ENCODE assay signal across 36 cellular contexts in the genomic region with DNA sequence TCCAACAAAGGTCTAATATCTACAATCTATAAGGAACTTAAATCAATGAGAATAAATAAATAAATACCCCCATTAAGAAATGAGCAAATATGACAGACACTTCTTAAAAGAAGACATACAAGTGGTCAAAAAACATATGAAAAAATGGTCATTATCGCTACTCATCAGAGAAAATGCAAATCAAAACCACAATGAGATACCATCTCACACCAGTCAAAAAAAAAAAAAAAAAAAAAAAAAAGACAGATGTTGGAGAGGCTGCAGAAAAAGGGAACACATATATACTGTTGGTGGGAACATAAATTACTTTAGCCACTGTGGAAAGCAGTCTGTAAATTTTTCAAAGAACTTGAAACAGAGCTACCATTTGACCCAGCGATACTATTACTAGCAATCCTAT. TPM values are rescaled to one million over a fixed set of nuclear protein-coding genes. Genes with fewer than 3 reads are reported as not detected.
"Had no signal": no experiment of that assay in that cellular context is flagged by ENCODE, and none has a peak within 500 bp of the region (broad histone marks: within the 10 kb centered on the region; RNA-seq: fewer than 3 reads in every experiment).

No MANE protein-coding gene starts in this region.

- DNase-seq: activated CD4-positive, alpha-beta memory T cell treated with anti-CD3 and anti-CD28 coated beads for 36 hours; activated CD4-positive, alpha-beta T cell treated with anti-CD3 and anti-CD28 coated beads for 36 hours; activated CD4-positive, alpha-beta T cell treated with anti-CD3 and anti-CD28 coated beads, Interleukin-2, amount 10 ng/mL, durations not matched to agents 24 days and 14 days; activated CD4-positive, CD25-positive, alpha-beta regulatory T cell; activated CD4-positive, CD25-positive, alpha-beta regulatory T cell treated with anti-CD3 and anti-CD28 coated beads, Interleukin-2, amount 50 U/mL, for 72 hours; activated CD8-positive, alpha-beta memory T cell treated with anti-CD3 and anti-CD28 coated beads, Interleukin-2, amount 10 ng/mL, durations not matched to agents 7 days and 5 days; activated CD8-positive, alpha-beta memory T cell treated with anti-CD3 and anti-CD28 coated beads, Interleukin-2, amount 50 U/mL, for 4 hours; activated CD8-positive, alpha-beta T cell treated with anti-CD3 and anti-CD28 coated beads, Interleukin-2, amount 10 ng/mL, durations not matched to agents 7 days and 5 days; activated gamma-delta T cell; activated naive CD4-positive, alpha-beta T cell; activated naive CD4-positive, alpha-beta T cell treated with anti-CD3 and anti-CD28 coated beads, Interleukin-2, amount 10 ng/mL, durations not matched to agents 7 days and 5 days; activated naive CD8-positive, alpha-beta T cell treated with anti-CD3 and anti-CD28 coated beads, Interleukin-2, amount 10 ng/mL, durations not matched to agents 7 days and 5 days; activated T-cell treated with anti-CD3 and anti-CD28 coated beads, Interleukin-2, amount 50 U/mL, for 1 hour; activated T-cell treated with anti-CD3 and anti-CD28 coated beads, Interleukin-2, amount 50 U/mL, for 72 hours; brain microvascular endothelial cell; dorsolateral prefrontal cortex; effector CD4-positive, alpha-beta T cell; effector memory CD8-positive, alpha-beta T cell; erythroblast; foreskin keratinocyte; gastrocnemius medialis; glutamatergic neuron; heart left ventricle; hypothalamus; T1000 had no signal

- H3K4me1 Mint-ChIP-seq: activated CD4-positive, alpha-beta T cell treated with anti-CD3 and anti-CD28 coated beads for 36 hours; activated naive CD4-positive, alpha-beta T cell treated with anti-CD3 and anti-CD28 coated beads, Interleukin-2, amount 10 ng/mL, durations not matched to agents 7 days and 5 days had no signal

- H3K4me3 ChIP-seq: coronary artery, dorsolateral prefrontal cortex, esophagus muscularis mucosa, gastrocnemius medialis, heart left ventricle had no signal

- H3K36me3 ChIP-seq: brain microvascular endothelial cell, esophagus muscularis mucosa, gastrocnemius medialis, heart left ventricle had no signal

- ATAC-seq: activated CD4-positive, alpha-beta T cell treated with anti-CD3 and anti-CD28 coated beads for 36 hours; activated CD8-positive, alpha-beta memory T cell treated with anti-CD3 and anti-CD28 coated beads, Interleukin-2, amount 10 ng/mL, durations not matched to agents 7 days and 5 days; activated CD8-positive, alpha-beta T cell treated with anti-CD3 and anti-CD28 coated beads, Interleukin-2, amount 10 ng/mL, durations not matched to agents 7 days and 5 days; activated naive CD4-positive, alpha-beta T cell treated with anti-CD3 and anti-CD28 coated beads, Interleukin-2, amount 50 U/mL, for 72 hours; activated T-cell treated with anti-CD3 and anti-CD28 coated beads, Interleukin-2, amount 50 U/mL, for 72 hours; effector memory CD8-positive, alpha-beta T cell; foreskin keratinocyte; gastrocnemius medialis; heart left ventricle had no signal

- H3K9me3 ChIP-seq: esophagus muscularis mucosa, gastrocnemius medialis, heart left ventricle had no signal

- H3K9me3 Mint-ChIP-seq: activated CD4-positive, alpha-beta memory T cell treated with anti-CD3 and anti-CD28 coated beads for 36 hours; activated CD4-positive, alpha-beta T cell treated with anti-CD3 and anti-CD28 coated beads, Interleukin-2, amount 10 ng/mL, durations not matched to agents 24 days and 14 days; activated naive CD4-positive, alpha-beta T cell treated with anti-CD3 and anti-CD28 coated beads, Interleukin-2, amount 10 ng/mL, durations not matched to agents 7 days and 5 days; activated T-cell treated with anti-CD3 and anti-CD28 coated beads, Interleukin-2, amount 50 U/mL, for 72 hours; central memory CD8-positive, alpha-beta T cell; effector memory CD8-positive, alpha-beta T cell; T-helper 2 cell treated with Interferon-gamma antibody and Interleukin-4, amounts not matched to agents 5 μg/mL and 100 μg/mL, for 36 hours had no signal

- H3K36me3 Mint-ChIP-seq: activated CD4-positive, alpha-beta memory T cell treated with anti-CD3 and anti-CD28 coated beads for 36 hours; activated CD8-positive, alpha-beta memory T cell treated with anti-CD3 and anti-CD28 coated beads, Interleukin-2, amount 10 ng/mL, durations not matched to agents 7 days and 5 days; activated naive CD4-positive, alpha-beta T cell treated with anti-CD3 and anti-CD28 coated beads, Interleukin-2, amount 10 ng/mL, durations not matched to agents 7 days and 5 days; activated naive CD4-positive, alpha-beta T cell treated with anti-CD3 and anti-CD28 coated beads, Interleukin-2, amount 50 U/mL, for 72 hours; activated naive CD8-positive, alpha-beta T cell treated with anti-CD3 and anti-CD28 coated beads, Interleukin-2, amount 10 ng/mL, durations not matched to agents 7 days and 5 days had no signal

- H3K27me3 ChIP-seq: brain microvascular endothelial cell, dorsolateral prefrontal cortex, esophagus muscularis mucosa, foreskin keratinocyte, gastrocnemius medialis, heart left ventricle had no signal

- H3K27ac ChIP-seq: brain microvascular endothelial cell, coronary artery, dorsolateral prefrontal cortex, esophagus muscularis mucosa, foreskin keratinocyte, gastrocnemius medialis, heart left ventricle had no signal

- H3K27ac Mint-ChIP-seq: activated CD4-positive, alpha-beta memory T cell treated with anti-CD3 and anti-CD28 coated beads for 36 hours; activated CD4-positive, alpha-beta T cell treated with anti-CD3 and anti-CD28 coated beads for 36 hours; activated CD4-positive, alpha-beta T cell treated with anti-CD3 and anti-CD28 coated beads, Interleukin-2, amount 10 ng/mL, durations not matched to agents 24 days and 14 days; activated CD8-positive, alpha-beta memory T cell treated with anti-CD3 and anti-CD28 coated beads, Interleukin-2, amount 10 ng/mL, durations not matched to agents 7 days and 5 days; activated CD8-positive, alpha-beta T cell treated with anti-CD3 and anti-CD28 coated beads, Interleukin-2, amount 10 ng/mL, durations not matched to agents 7 days and 5 days; activated naive CD4-positive, alpha-beta T cell treated with anti-CD3 and anti-CD28 coated beads, Interleukin-2, amount 10 ng/mL, durations not matched to agents 7 days and 5 days; activated naive CD4-positive, alpha-beta T cell treated with anti-CD3 and anti-CD28 coated beads, Interleukin-2, amount 50 U/mL, for 72 hours; activated naive CD8-positive, alpha-beta T cell treated with anti-CD3 and anti-CD28 coated beads, Interleukin-2, amount 10 ng/mL, durations not matched to agents 7 days and 5 days; activated T-cell treated with anti-CD3 and anti-CD28 coated beads, Interleukin-2, amount 50 U/mL, for 72 hours; dendritic cell treated with granulocyte-macrophage colony-stimulating factor and Interleukin-4, amounts not matched to agents 40 ng/mL and 50 ng/mL, for 4 days; effector memory CD8-positive, alpha-beta T cell; T-helper 2 cell treated with Interferon-gamma antibody and Interleukin-4, amounts not matched to agents 5 μg/mL and 100 μg/mL, for 36 hours had no signal

- H3K27me3 Mint-ChIP-seq: dendritic cell treated with granulocyte-macrophage colony-stimulating factor and Interleukin-4, amounts not matched to agents 40 ng/mL and 50 ng/mL, for 4 days had no signal

- H3K4me3 Mint-ChIP-seq: activated CD4-positive, alpha-beta memory T cell treated with anti-CD3 and anti-CD28 coated beads for 36 hours; activated CD4-positive, alpha-beta T cell treated with anti-CD3 and anti-CD28 coated beads for 36 hours; activated CD4-positive, alpha-beta T cell treated with anti-CD3 and anti-CD28 coated beads, Interleukin-2, amount 10 ng/mL, durations not matched to agents 24 days and 14 days; activated CD8-positive, alpha-beta memory T cell treated with anti-CD3 and anti-CD28 coated beads, Interleukin-2, amount 10 ng/mL, durations not matched to agents 7 days and 5 days; activated CD8-positive, alpha-beta T cell treated with anti-CD3 and anti-CD28 coated beads, Interleukin-2, amount 10 ng/mL, durations not matched to agents 7 days and 5 days; activated naive CD4-positive, alpha-beta T cell treated with anti-CD3 and anti-CD28 coated beads, Interleukin-2, amount 10 ng/mL, durations not matched to agents 7 days and 5 days; activated naive CD8-positive, alpha-beta T cell treated with anti-CD3 and anti-CD28 coated beads, Interleukin-2, amount 10 ng/mL, durations not matched to agents 7 days and 5 days; activated T-cell treated with anti-CD3 and anti-CD28 coated beads, Interleukin-2, amount 50 U/mL, for 72 hours; central memory CD8-positive, alpha-beta T cell; dendritic cell treated with granulocyte-macrophage colony-stimulating factor and Interleukin-4, amounts not matched to agents 40 ng/mL and 50 ng/mL, for 4 days; effector memory CD8-positive, alpha-beta T cell; T-helper 2 cell treated with Interferon-gamma antibody and Interleukin-4, amounts not matched to agents 5 μg/mL and 100 μg/mL, for 36 hours had no signal

- H3K4me1 ChIP-seq: esophagus muscularis mucosa, foreskin keratinocyte, gastrocnemius medialis, heart left ventricle had no signal

RNA-seq across cellular contexts. Expression of a gene that starts 31.6 kb away (rescaled TPM):
- total RNA-seq: activated CD4-positive, alpha-beta memory T cell treated with anti-CD3 and anti-CD28 coated beads for 36 hours; activated CD4-positive, alpha-beta T cell treated with anti-CD3 and anti-CD28 coated beads for 36 hours; activated CD4-positive, alpha-beta T cell treated with anti-CD3 and anti-CD28 coated beads, Interleukin-2, amount 10 ng/mL, durations not matched to agents 24 days and 14 days; activated CD8-positive, alpha-beta memory T cell treated with anti-CD3 and anti-CD28 coated beads for 36 hours; activated CD8-positive, alpha-beta memory T cell treated with anti-CD3 and anti-CD28 coated beads, Interleukin-2, amount 10 ng/mL, durations not matched to agents 7 days and 5 days; activated CD8-positive, alpha-beta T cell treated with anti-CD3 and anti-CD28 coated beads, Interleukin-2, amount 10 ng/mL, durations not matched to agents 7 days and 5 days; activated naive CD4-positive, alpha-beta T cell treated with anti-CD3 and anti-CD28 coated beads, Interleukin-2, amount 50 U/mL, for 72 hours; activated naive CD8-positive, alpha-beta T cell treated with anti-CD3 and anti-CD28 coated beads, Interleukin-2, amount 10 ng/mL, durations not matched to agents 7 days and 5 days; activated T-cell treated with anti-CD3 and anti-CD28 coated beads, Interleukin-2, amount 50 U/mL, for 72 hours; astrocyte; bronchial epithelial cell; cardiac septum; cerebellum; dorsolateral prefrontal cortex; esophagus muscularis mucosa; foreskin keratinocyte; gastrocnemius medialis; heart left ventricle had no signal

RNA-seq across cellular contexts. Expression of a gene that starts 49.8 kb away (rescaled TPM):
- total RNA-seq: activated CD4-positive, alpha-beta memory T cell treated with anti-CD3 and anti-CD28 coated beads for 36 hours; activated CD4-positive, alpha-beta T cell treated with anti-CD3 and anti-CD28 coated beads for 36 hours; activated CD4-positive, alpha-beta T cell treated with anti-CD3 and anti-CD28 coated beads, Interleukin-2, amount 10 ng/mL, durations not matched to agents 24 days and 14 days; activated CD8-positive, alpha-beta memory T cell treated with anti-CD3 and anti-CD28 coated beads for 36 hours; activated CD8-positive, alpha-beta memory T cell treated with anti-CD3 and anti-CD28 coated beads, Interleukin-2, amount 10 ng/mL, durations not matched to agents 7 days and 5 days; activated CD8-positive, alpha-beta T cell treated with anti-CD3 and anti-CD28 coated beads, Interleukin-2, amount 10 ng/mL, durations not matched to agents 7 days and 5 days; activated naive CD4-positive, alpha-beta T cell treated with anti-CD3 and anti-CD28 coated beads, Interleukin-2, amount 50 U/mL, for 72 hours; activated naive CD8-positive, alpha-beta T cell treated with anti-CD3 and anti-CD28 coated beads, Interleukin-2, amount 10 ng/mL, durations not matched to agents 7 days and 5 days; activated T-cell treated with anti-CD3 and anti-CD28 coated beads, Interleukin-2, amount 50 U/mL, for 72 hours; astrocyte; bronchial epithelial cell; cardiac septum; cerebellum; dorsolateral prefrontal cortex; esophagus muscularis mucosa; foreskin keratinocyte; gastrocnemius medialis; heart left ventricle had no signal
